In genomic region chr2:176122633-176123482, GRCh38 we compare ENCODE assay signal across 8 cellular contexts. TPM values are rescaled to one million over a fixed set of nuclear protein-coding genes. Genes with fewer than 3 reads are reported as not detected.
A peak's percentile ranks its signal among the peaks of the same experiment; 100 is the strongest.
DNase-seq lines count a peak whose midpoint lies in the region; TF ChIP-seq lines count a peak whose summit lies in the region.

HOXD9 (plus strand) TSS chr2:176122719; CDS start chr2:176122769, 50 bp downstream.

- H3K36me3 ChIP-seq in ascending aorta (no peaks in the 10 kb centered on the region), subcutaneous abdominal adipose tissue (ENCODE audit: control insufficient read depth in 5 of 5, insufficient read depth in 5 of 5, low read length in 5 of 5) (no peaks in the 10 kb centered on the region)

- H3K9me3 Mint-ChIP-seq in activated T-cell treated with anti-CD3 and anti-CD28 coated beads, Interleukin-2, amount 50 U/mL, for 24 hours = peaks cover 3% of the 10 kb centered on the region

- peaks cover 13% of the 10 kb centered on the region for H3K27me3 ChIP-seq in ascending aorta
- H3K27me3 ChIP-seq in subcutaneous abdominal adipose tissue (ENCODE audit: control insufficient read depth in 5 of 5, insufficient read depth in 4 of 5, low read length in 5 of 5) = peaks cover 35 to 66% (median 40%) of the 10 kb centered on the region in 5 donors

- H3K27ac ChIP-seq in ascending aorta (no peak within 1 kb of the TSS), subcutaneous abdominal adipose tissue (ENCODE audit: low read depth, low read length) (no peak within 1 kb of the TSS)

- H3K4me3 Mint-ChIP-seq in activated T-cell treated with anti-CD3 and anti-CD28 coated beads, Interleukin-2, amount 50 U/mL, for 24 hours = peak within 1 kb of the TSS; percentile 43

- H3K9ac ChIP-seq in subcutaneous abdominal adipose tissue (ENCODE audit: low read length in 5 of 5) = peak within 1 kb of the TSS in 3 of 5 donors; percentile 33 to 47 (median 41)

- no peak for TF ChIP-seq CTCF in ascending aorta (IDR thresholded peaks at IDR 0.05)

- peak within 1 kb of the TSS; percentile 74 for H3K27ac Mint-ChIP-seq in activated T-cell treated with anti-CD3 and anti-CD28 coated beads, Interleukin-2, amount 50 U/mL, for 24 hours

- H3K4me3 ChIP-seq in ascending aorta (peak within 1 kb of the TSS; percentile 67 to 81), subcutaneous abdominal adipose tissue (ENCODE audit: low read depth in 1 of 5, low read length in 5 of 5) (peak within 1 kb of the TSS; percentile 62 to 82 (median 72))

- peaks cover 92% of the 10 kb centered on the region for H3K27me3 Mint-ChIP-seq in activated T-cell treated with anti-CD3 and anti-CD28 coated beads, Interleukin-2, amount 50 U/mL, for 24 hours

- H3K4me1 Mint-ChIP-seq in activated T-cell treated with anti-CD3 and anti-CD28 coated beads, Interleukin-2, amount 50 U/mL, for 24 hours (ENCODE audit: low read depth) = peaks cover 13% of the 10 kb centered on the region

- H3K9me3 ChIP-seq in ascending aorta = no peaks in the 10 kb centered on the region
- no peaks in the 10 kb centered on the region for H3K9me3 ChIP-seq in subcutaneous abdominal adipose tissue (ENCODE audit: control insufficient read depth in 5 of 5, low read length in 5 of 5)

- H3K36me3 Mint-ChIP-seq in activated T-cell treated with anti-CD3 and anti-CD28 coated beads, Interleukin-2, amount 50 U/mL, for 24 hours (ENCODE audit: low read depth) = no peaks in the 10 kb centered on the region

- intact Hi-C loops in ascending aorta (cut with DNase I) = loop anchor here (5.0 to 10.0 kb wide), 2 partner anchors 41 to 1212 kb away; partner anchors contain the start of gene EVX2

- no peak for DNase-seq in activated T-cell treated with anti-CD3 and anti-CD28 coated beads, Interleukin-2, amount 50 U/mL, for 24 hours
- DNase-seq in activated T-cell treated with anti-CD3 and anti-CD28 coated beads for 4 hours (no peak), ascending aorta (ENCODE audit: low spot score in 2 of 2) (no peak), left kidney (ENCODE audit: low read depth, low spot score) (peak; percentile 91), GM19240 (ENCODE audit: insufficient read length, low spot score) (no peak), SKM-1 treated with dmso at 0.1 percent for 144 hours (lab: John Stamatoyannopoulos, UW; ENCODE audit: unreplicated experiment) (no peak), NCI-H748 treated with DMSO at 0.1 percent for 48 hours (lab: John Stamatoyannopoulos, UW) (no peak)

- H3K4me1 ChIP-seq in ascending aorta = peaks cover 11 to 12% of the 10 kb centered on the region in 2 donors
- peaks cover 2 to 27% (median 24%) of the 10 kb centered on the region in 5 donors for H3K4me1 ChIP-seq in subcutaneous abdominal adipose tissue (ENCODE audit: control insufficient read depth in 5 of 5, insufficient read depth in 5 of 5, low read length in 5 of 5)

RNA-seq across cellular contexts. Expression of gene HOXD9, which starts in this region (rescaled TPM):
- not detected for total RNA-seq in ascending aorta
